ENCODE assay signal across 16 cellular contexts in the genomic region with DNA sequence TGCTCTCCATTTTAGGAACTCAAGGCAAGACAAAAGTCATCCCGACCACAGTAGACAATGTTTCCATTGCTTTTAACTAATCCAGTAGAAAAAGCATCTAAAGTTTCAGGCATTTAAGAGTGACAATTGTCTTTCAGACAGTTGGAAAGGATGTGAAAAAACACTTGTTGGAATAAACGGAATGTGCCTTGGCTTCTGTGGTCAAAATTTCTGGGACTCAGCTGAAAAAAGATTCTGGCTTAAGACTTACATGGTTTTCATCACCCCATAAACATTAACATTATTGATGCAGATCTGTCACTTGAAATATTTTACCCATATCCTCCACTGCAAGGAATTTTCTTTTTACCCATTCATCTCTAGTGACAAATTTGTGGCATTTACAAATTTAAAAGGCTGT.
"Had no signal": no experiment of that assay in that cellular context is flagged by ENCODE, and none has a peak within 500 bp of the region (broad histone marks: within the 10 kb centered on the region; RNA-seq: fewer than 3 reads in every experiment).

No MANE protein-coding gene starts in this region.

- H3K9me3 ChIP-seq: gastroesophageal sphincter, left lung, lower lobe of right lung, right atrium auricular region, sigmoid colon had no signal

- H3K27ac ChIP-seq: gastroesophageal sphincter, left lung, lower lobe of right lung, right atrium auricular region, sigmoid colon had no signal

- H3K4me3 ChIP-seq: gastroesophageal sphincter, left lung, lower lobe of right lung, right atrium auricular region, sigmoid colon, smooth muscle cell had no signal

- DNase-seq: effector memory CD4-positive, alpha-beta T cell; foreskin fibroblast; glutamatergic neuron; immature natural killer cell; left lung; lower lobe of right lung; naive thymus-derived CD4-positive, alpha-beta T cell; nephron progenitor cell; posterior cingulate gyrus; sigmoid colon; stimulated activated CD4-positive, alpha-beta T cell treated with anti-CD3 and anti-CD28 coated beads, Interleukin-2, amount 100 ng/mL, for 48 hours; stimulated activated naive CD4-positive, alpha-beta T cell treated with Interleukin-2 at 50 U/mL for 16 hours; trophoblast cell had no signal

- H3K4me1 ChIP-seq: gastroesophageal sphincter, left lung, right atrium auricular region, sigmoid colon had no signal

- H3K36me3 ChIP-seq: gastroesophageal sphincter, left lung, lower lobe of right lung, right atrium auricular region, sigmoid colon had no signal

- H3K27me3 ChIP-seq: gastroesophageal sphincter, left lung, right atrium auricular region, sigmoid colon had no signal

- H3K4me2 ChIP-seq: smooth muscle cell had no signal
